9 cellular contexts compared by ENCODE assay signal in the genomic region with DNA sequence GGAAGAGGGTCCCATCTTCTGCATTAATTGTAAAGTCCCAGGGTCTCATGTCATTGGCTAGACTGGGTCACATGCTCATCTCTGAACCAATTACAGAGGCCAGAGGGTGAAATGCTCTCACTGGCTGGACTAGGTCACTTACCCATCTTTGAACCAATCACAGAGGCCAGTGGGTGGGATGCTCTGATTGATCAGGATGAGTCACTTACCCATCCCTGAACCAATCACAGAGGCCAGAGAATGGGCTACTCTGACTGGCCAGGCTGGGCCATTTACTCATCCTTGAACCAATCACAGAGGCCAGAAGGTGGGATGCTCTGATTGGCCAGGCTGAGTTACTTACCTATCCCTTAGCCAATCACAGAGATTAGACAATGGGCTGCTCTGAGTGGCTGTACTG. TPM values are rescaled to one million over a fixed set of nuclear protein-coding genes. Genes with fewer than 3 reads are reported as not detected.
DNase-seq lines count a peak whose midpoint lies in the region; FAIRE-seq and TF ChIP-seq lines count a peak whose summit lies in the region.
"Had no signal": no experiment of that assay in that cellular context is flagged by ENCODE, and none has a peak within 500 bp of the region (broad histone marks: within the 10 kb centered on the region; RNA-seq: fewer than 3 reads in every experiment).

No MANE protein-coding gene starts in this region.

- peak; percentile 18 for FAIRE-seq in bronchial epithelial cell (lab: Jason Lieb, UNC)

- H3K27me3 ChIP-seq in bronchial epithelial cell (ENCODE audit: control insufficient read depth, insufficient read depth, low read length): no peaks in the 10 kb centered on the region

- H3K4me3 ChIP-seq in bronchial epithelial cell (ENCODE audit: low read depth, low read length): no peak overlapping the region

- DNase-seq in NCI-H82 (lab: John Stamatoyannopoulos, UW) (peak; percentile 63), NCI-H82 treated with DMSO at 0.1 percent for 48 hours (lab: John Stamatoyannopoulos, UW; ENCODE audit: unreplicated experiment) (no peak), NCI-H1048 (lab: John Stamatoyannopoulos, UW) (peak; percentile 51), bronchial epithelial cell (ENCODE audit: low read depth) (peak; percentile 64), GM19238 (ENCODE audit: insufficient read length, low spot score) (no peak), globus pallidus (ENCODE audit: low spot score) (no peak)
- DNase-seq in stimulated activated CD4-positive, alpha-beta T cell treated with anti-CD3 and anti-CD28 coated beads, Interleukin-2, amount 100 ng/mL, for 48 hours: peak; percentile 20 to 23
- DNase-seq in activated CD8-positive, alpha-beta memory T cell treated with anti-CD3 and anti-CD28 coated beads for 24 hours: no peak
- DNase-seq: NCI-H2171 treated with DMSO at 0.1 percent for 48 hours had no signal

- H3K36me3 ChIP-seq in bronchial epithelial cell (ENCODE audit: control insufficient read depth, insufficient read depth, low read length): peaks cover 35% of the 10 kb centered on the region

- no peak for TF ChIP-seq CTCF in bronchial epithelial cell (IDR thresholded peaks at IDR 0.05; ENCODE audit: insufficient read depth, low read length, severe bottlenecking)

RNA-seq across cellular contexts. Expression of a gene that starts 5.3 kb away (rescaled TPM):
- total RNA-seq in bronchial epithelial cell: 105 and 138 TPM in 2 replicates

RNA-seq across cellular contexts. Expression of a gene that starts 41.0 kb away (rescaled TPM):
- 99.0 TPM in 2 replicates for total RNA-seq in bronchial epithelial cell

RNA-seq across cellular contexts. Expression of a gene that starts 47.5 kb away (rescaled TPM):
- under 0.01 and 0.26 TPM in 2 replicates for total RNA-seq in bronchial epithelial cell

Comparison
In these comparisons a context has a peak if more than half of its experiments do, and no peak if none do; other contexts are left out.
1. DNase-seq: peak in NCI-H82 (single experiment), NCI-H1048 (single experiment), bronchial epithelial cell (single experiment) and stimulated activated CD4-positive, alpha-beta T cell treated with anti-CD3 and anti-CD28 coated beads, Interleukin-2, amount 100 ng/mL, for 48 hours (2 of 2); none in NCI-H82 treated with DMSO at 0.1 percent for 48 hours (single experiment), GM19238 (single experiment), globus pallidus (single experiment) and activated CD8-positive, alpha-beta memory T cell treated with anti-CD3 and anti-CD28 coated beads for 24 hours (single experiment).